ENCODE assay signal across 22 cellular contexts in genomic region chr3:187759601-187760000, GRCh38. TPM values are rescaled to one million over a fixed set of nuclear protein-coding genes. Genes with fewer than 3 reads are reported as not detected.
DNase-seq lines count a peak whose midpoint lies in the region; TF ChIP-seq lines count a peak whose summit lies in the region.
"Had no signal": no experiment of that assay in that cellular context is flagged by ENCODE, and none has a peak within 500 bp of the region (broad histone marks: within the 10 kb centered on the region; RNA-seq: fewer than 3 reads in every experiment).

No MANE protein-coding gene starts in this region.

- DNase-seq in MG63, result peak; percentile 36
- peak; percentile 33 for DNase-seq in fibroblast of the aortic adventitia (ENCODE audit: low read depth)
- no peak for DNase-seq in mesothelial cell of epicardium (ENCODE audit: low spot score in 2 of 2, unreplicated experiment in 2 of 2)
- DNase-seq in NCI-H748 (lab: John Stamatoyannopoulos, UW; ENCODE audit: unreplicated experiment), result no peak
- no peak for DNase-seq in ACHN
- no peak for DNase-seq in Kasumi-1 (lab: John Stamatoyannopoulos, UW)
- DNase-seq: Caco-2; CD4-positive, CD25-positive, alpha-beta regulatory T cell; CD8-positive, alpha-beta T cell; DMS153; DND-41; EL; GDM1; GM23248; HFFc6 had no signal

- H3K9me3 Mint-ChIP-seq in mesothelial cell of epicardium, result no peaks in the 10 kb centered on the region
- H3K9me3 Mint-ChIP-seq: CD8-positive, alpha-beta T cell; HFFc6 had no signal

- no peak overlapping the region for H3K4me3 Mint-ChIP-seq in mesothelial cell of epicardium
- H3K4me3 Mint-ChIP-seq: B cell; CD4-positive, CD25-positive, alpha-beta regulatory T cell; CD8-positive, alpha-beta T cell; HFFc6 had no signal

- no peaks in the 10 kb centered on the region for H3K27me3 ChIP-seq in MG63
- H3K27me3 ChIP-seq: BLaER1 had no signal

- no peaks in the 10 kb centered on the region for H3K36me3 Mint-ChIP-seq in mesothelial cell of epicardium
- H3K36me3 Mint-ChIP-seq: CD8-positive, alpha-beta T cell had no signal

- no peaks in the 10 kb centered on the region for H3K9me3 ChIP-seq in MG63
- H3K9me3 ChIP-seq: Caco-2, HAP-1 had no signal

- in situ Hi-C loops in ACHN (cut with HindIII; ENCODE audit: low pct_ligation_motif_present, low pct_unique_long_range_greater_than_20kb, low sequenced_read_pairs), result no loop called here

- H3K4me3 ChIP-seq in MG63 (no peak overlapping the region), fibroblast of the aortic adventitia (ENCODE audit: low read depth, low read length) (no peak overlapping the region)
- H3K4me3 ChIP-seq: BLaER1, GM12878, GM23248, HAP-1 had no signal

- no peaks in the 10 kb centered on the region for H3K27me3 Mint-ChIP-seq in mesothelial cell of epicardium (ENCODE audit: low read depth)
- H3K27me3 Mint-ChIP-seq: CD4-positive, CD25-positive, alpha-beta regulatory T cell had no signal

- TF ChIP-seq CTCF in fibroblast of the aortic adventitia (IDR thresholded peaks at IDR 0.05; ENCODE audit: insufficient read depth, low read length), result no peak
- TF ChIP-seq CTCF in mesothelial cell of epicardium (IDR thresholded peaks at IDR 0.05; ENCODE audit: unreplicated experiment), result no peak

- H3K27ac Mint-ChIP-seq in mesothelial cell of epicardium, result peak overlapping the region; percentile 64
- H3K27ac Mint-ChIP-seq: B cell; CD4-positive, CD25-positive, alpha-beta regulatory T cell; CD8-positive, alpha-beta T cell; HFFc6 had no signal

- H3K36me3 ChIP-seq in MG63, result no peaks in the 10 kb centered on the region
- H3K36me3 ChIP-seq: BLaER1, HAP-1 had no signal

- peaks cover 20% of the 10 kb centered on the region for H3K4me1 Mint-ChIP-seq in mesothelial cell of epicardium
- H3K4me1 Mint-ChIP-seq: B cell; CD4-positive, CD25-positive, alpha-beta regulatory T cell had no signal

RNA-seq across cellular contexts. Expression of gene BCL6, which starts 14.3 kb away (rescaled TPM):
- total RNA-seq in MG63 (2014; rRNA removed; shearing (Covaris generic); ENCODE audit: low replicate concordance), result 5.5 and 6.2 TPM in 2 replicates
- total RNA-seq in fibroblast of the aortic adventitia (ENCODE audit: low replicate concordance), result 24.8 and 90.1 TPM in 2 replicates
- 29.2 to 32.7 TPM (median 30.6 TPM) in 3 replicates for total RNA-seq in mesothelial cell of epicardium

RNA-seq across cellular contexts. Expression of gene RTP2, which starts 57.2 kb away (rescaled TPM):
- total RNA-seq in MG63 (2014; rRNA removed; shearing (Covaris generic); ENCODE audit: low replicate concordance), result not detected in 2 replicates
- total RNA-seq in fibroblast of the aortic adventitia (ENCODE audit: low replicate concordance) (not detected in 2 replicates), mesothelial cell of epicardium (not detected in 3 replicates)
- total RNA-seq: A172; A673; B cell; Caco-2; CD4-positive, CD25-positive, alpha-beta regulatory T cell; CD8-positive, alpha-beta T cell; GM12878; GM23248; H4; HFFc6 had no signal

Comparison
In these comparisons a context has a peak if more than half of its experiments do, and no peak if none do; other contexts are left out.
1. DNase-seq: peak in MG63 (single experiment) and fibroblast of the aortic adventitia (single experiment); none in mesothelial cell of epicardium (0 of 2), NCI-H748 (single experiment), ACHN (single experiment) and Kasumi-1 (0 of 2).